Comparison of ENCODE assay signal across 22 cellular contexts in the genomic region with DNA sequence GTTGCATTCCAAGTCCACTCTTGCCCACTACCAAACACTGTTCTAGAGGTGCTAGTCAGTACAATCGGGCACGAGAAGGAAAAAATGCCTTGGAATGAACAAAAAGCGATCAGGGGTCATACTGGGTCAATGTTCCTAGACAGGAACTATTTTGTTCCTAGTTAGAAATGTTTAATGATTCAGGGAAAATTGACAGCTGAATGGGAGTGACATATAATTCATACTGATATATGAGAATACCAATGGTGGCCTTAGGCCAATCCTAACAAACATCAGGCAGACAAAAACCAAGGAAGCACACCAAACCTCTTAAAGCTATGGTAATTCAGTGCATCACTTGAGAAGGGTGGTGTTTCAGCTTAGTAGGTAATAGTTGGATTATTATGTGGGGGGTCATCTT.
"Had no signal": no experiment of that assay in that cellular context is flagged by ENCODE, and none has a peak within 500 bp of the region (broad histone marks: within the 10 kb centered on the region; RNA-seq: fewer than 3 reads in every experiment).

No MANE protein-coding gene starts in this region.

- H3K9me3 Mint-ChIP-seq: activated naive CD4-positive, alpha-beta T cell treated with anti-CD3 and anti-CD28 coated beads for 36 hours had no signal

- H3K27me3 Mint-ChIP-seq: activated naive CD8-positive, alpha-beta T cell had no signal

- H3K27ac ChIP-seq: brain microvascular endothelial cell, PC-9 had no signal

- H3K4me3 ChIP-seq: PC-9 had no signal

- H2AFZ ChIP-seq: PC-9 had no signal

- ATAC-seq: activated CD8-positive, alpha-beta T cell treated with anti-CD3 and anti-CD28 coated beads, Interleukin-2, amount 10 ng/mL, durations not matched to agents 7 days and 5 days had no signal

- DNase-seq: activated CD4-positive, alpha-beta T cell treated with anti-CD3 and anti-CD28 coated beads for 48 hours; activated CD4-positive, alpha-beta T cell treated with anti-CD3 and anti-CD28 coated beads, Interleukin-2, amount 50 U/mL, for 4 hours; activated CD4-positive, CD25-positive, alpha-beta regulatory T cell treated with anti-CD3 and anti-CD28 coated beads, Interleukin-2, amount 50 U/mL, for 72 hours; activated CD8-positive, alpha-beta T cell treated with anti-CD3 and anti-CD28 coated beads, Interleukin-2, amount 10 ng/mL, durations not matched to agents 7 days and 5 days; activated gamma-delta T cell; activated naive CD4-positive, alpha-beta T cell treated with anti-CD3 and anti-CD28 coated beads for 36 hours; activated T-cell treated with anti-CD3 and anti-CD28 coated beads, Interleukin-2, amount 50 U/mL, for 1 hour; amygdala; brain microvascular endothelial cell; caudate nucleus; KG1; NCI-H1048; NCI-H1417; NCI-H2029 treated with DMSO at 0.1 percent for 48 hours; NCI-H345; NCI-H510A; NCI-H526 treated with DMSO at 0.1 percent for 48 hours; PC-9; SIG-M5; SW 1271 had no signal

- FAIRE-seq: astrocyte had no signal

- H3K27me3 ChIP-seq: brain microvascular endothelial cell had no signal

- H3K4me2 ChIP-seq: PC-9 had no signal

- H3K27ac Mint-ChIP-seq: activated CD8-positive, alpha-beta T cell treated with anti-CD3 and anti-CD28 coated beads, Interleukin-2, amount 10 ng/mL, durations not matched to agents 7 days and 5 days; activated naive CD4-positive, alpha-beta T cell treated with anti-CD3 and anti-CD28 coated beads for 36 hours; activated naive CD8-positive, alpha-beta T cell had no signal

- H3K4me3 Mint-ChIP-seq: activated CD8-positive, alpha-beta T cell treated with anti-CD3 and anti-CD28 coated beads, Interleukin-2, amount 10 ng/mL, durations not matched to agents 7 days and 5 days; activated naive CD4-positive, alpha-beta T cell treated with anti-CD3 and anti-CD28 coated beads for 36 hours; activated naive CD8-positive, alpha-beta T cell had no signal
